Comparison of ENCODE assay signal across 35 cellular contexts in the genomic region with DNA sequence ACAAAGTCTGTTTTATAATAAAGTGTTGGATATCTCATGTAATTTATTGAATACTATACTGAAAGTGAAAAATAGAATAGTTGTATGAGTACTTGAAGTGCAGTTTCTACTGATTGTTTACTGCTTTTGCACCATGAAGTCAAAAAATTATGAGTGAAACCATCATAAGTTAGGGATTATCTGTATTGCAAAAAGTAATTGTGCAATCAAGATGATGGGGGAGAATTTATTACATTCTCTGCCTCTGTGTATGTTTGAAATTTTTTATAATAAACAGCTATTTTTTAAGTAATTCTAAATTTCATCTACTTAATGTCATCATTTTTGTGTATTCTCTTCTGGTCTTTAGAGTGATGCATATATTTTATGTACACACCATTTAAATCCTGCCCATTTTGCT. TPM values are rescaled to one million over a fixed set of nuclear protein-coding genes. Genes with fewer than 3 reads are reported as not detected.
"Had no signal": no experiment of that assay in that cellular context is flagged by ENCODE, and none has a peak within 500 bp of the region (broad histone marks: within the 10 kb centered on the region; RNA-seq: fewer than 3 reads in every experiment).

No MANE protein-coding gene starts in this region.

- DNase-seq: activated effector memory CD4-positive, alpha-beta T cell treated with anti-CD3 and anti-CD28 coated beads, Interleukin-2, amount 50 U/mL, for 16 hours; activated effector memory CD4-positive, alpha-beta T cell treated with Interleukin-2 at 50 U/mL for 16 hours; activated gamma-delta T cell; activated gamma-delta T cell treated with Interleukin-2 at 50 U/mL for 16 hours; activated naive CD4-positive, alpha-beta T cell; activated naive CD4-positive, alpha-beta T cell treated with anti-CD3 and anti-CD28 coated beads for 36 hours; activated naive CD4-positive, alpha-beta T cell treated with anti-CD3 and anti-CD28 coated beads, Interleukin-2, amount 10 ng/mL, durations not matched to agents 7 days and 5 days; activated naive CD4-positive, alpha-beta T cell treated with anti-CD3 and anti-CD28 coated beads, Interleukin-2, amount 50 U/mL, for 16 hours; activated naive CD4-positive, alpha-beta T cell treated with Interleukin-2 at 50 U/mL for 16 hours; activated naive CD8-positive, alpha-beta T cell treated with anti-CD3 and anti-CD28 coated beads for 36 hours; activated naive CD8-positive, alpha-beta T cell treated with anti-CD3 and anti-CD28 coated beads, Interleukin-2, amount 10 ng/mL, durations not matched to agents 7 days and 5 days; activated naive CD8-positive, alpha-beta T cell treated with anti-CD3 and anti-CD28 coated beads, Interleukin-2, amount 50 U/mL, for 24 hours; activated T-cell treated with anti-CD3 and anti-CD28 coated beads, Interleukin-2, amount 50 U/mL, for 1 hour; activated T-cell treated with anti-CD3 and anti-CD28 coated beads, Interleukin-2, amount 50 U/mL, for 24 hours; activated T-cell treated with anti-CD3 and anti-CD28 coated beads, Interleukin-2, amount 50 U/mL, for 4 hours; activated T-cell treated with anti-CD3 and anti-CD28 coated beads, Interleukin-2, amount 50 U/mL, for 48 hours; activated T-cell treated with anti-CD3 and anti-CD28 coated beads, Interleukin-2, amount 50 U/mL, for 72 hours; adrenal gland; amniotic stem cell; amygdala; anterior cingulate cortex; aorta; body of pancreas; brain microvascular endothelial cell; caudate nucleus; central memory CD4-positive, alpha-beta T cell; cerebellar nuclear complex had no signal

- H3K27me3 ChIP-seq: adrenal gland, ascending aorta, body of pancreas, brain microvascular endothelial cell, breast epithelium, cardiac muscle cell had no signal

- H3K27ac ChIP-seq: adrenal gland, ascending aorta, body of pancreas, brain microvascular endothelial cell, breast epithelium, cardiac muscle cell had no signal

- ATAC-seq: activated naive CD4-positive, alpha-beta T cell treated with anti-CD3 and anti-CD28 coated beads, Interleukin-2, amount 50 U/mL, for 72 hours; activated naive CD8-positive, alpha-beta T cell treated with anti-CD3 and anti-CD28 coated beads, Interleukin-2, amount 50 U/mL, for 24 hours; activated T-cell treated with anti-CD3 and anti-CD28 coated beads, Interleukin-2, amount 50 U/mL, for 4 hours; activated T-cell treated with anti-CD3 and anti-CD28 coated beads, Interleukin-2, amount 50 U/mL, for 72 hours; activated T-helper 17 cell treated with anti-CD3 and anti-CD28 coated beads, Interleukin-2, amount 50 U/mL, for 72 hours; body of pancreas had no signal

- H3K4me3 ChIP-seq: adrenal gland, ascending aorta, body of pancreas, breast epithelium, cardiac muscle cell had no signal

- H3K36me3 ChIP-seq: adrenal gland, ascending aorta, brain microvascular endothelial cell, breast epithelium, cardiac muscle cell had no signal

- H3K9me3 ChIP-seq: adrenal gland, ascending aorta, body of pancreas, breast epithelium had no signal

- FAIRE-seq: astrocyte, bronchial epithelial cell had no signal

- H3K4me1 ChIP-seq: adrenal gland, ascending aorta, body of pancreas, breast epithelium had no signal

RNA-seq across cellular contexts. Expression of a gene that starts 47.2 kb away (rescaled TPM):
- total RNA-seq: astrocyte, bronchial epithelial cell, cardiac muscle cell, chondrocyte had no signal
- polyA plus RNA-seq: cardiac muscle cell had no signal
